8 cellular contexts compared by ENCODE assay signal in the genomic region with DNA sequence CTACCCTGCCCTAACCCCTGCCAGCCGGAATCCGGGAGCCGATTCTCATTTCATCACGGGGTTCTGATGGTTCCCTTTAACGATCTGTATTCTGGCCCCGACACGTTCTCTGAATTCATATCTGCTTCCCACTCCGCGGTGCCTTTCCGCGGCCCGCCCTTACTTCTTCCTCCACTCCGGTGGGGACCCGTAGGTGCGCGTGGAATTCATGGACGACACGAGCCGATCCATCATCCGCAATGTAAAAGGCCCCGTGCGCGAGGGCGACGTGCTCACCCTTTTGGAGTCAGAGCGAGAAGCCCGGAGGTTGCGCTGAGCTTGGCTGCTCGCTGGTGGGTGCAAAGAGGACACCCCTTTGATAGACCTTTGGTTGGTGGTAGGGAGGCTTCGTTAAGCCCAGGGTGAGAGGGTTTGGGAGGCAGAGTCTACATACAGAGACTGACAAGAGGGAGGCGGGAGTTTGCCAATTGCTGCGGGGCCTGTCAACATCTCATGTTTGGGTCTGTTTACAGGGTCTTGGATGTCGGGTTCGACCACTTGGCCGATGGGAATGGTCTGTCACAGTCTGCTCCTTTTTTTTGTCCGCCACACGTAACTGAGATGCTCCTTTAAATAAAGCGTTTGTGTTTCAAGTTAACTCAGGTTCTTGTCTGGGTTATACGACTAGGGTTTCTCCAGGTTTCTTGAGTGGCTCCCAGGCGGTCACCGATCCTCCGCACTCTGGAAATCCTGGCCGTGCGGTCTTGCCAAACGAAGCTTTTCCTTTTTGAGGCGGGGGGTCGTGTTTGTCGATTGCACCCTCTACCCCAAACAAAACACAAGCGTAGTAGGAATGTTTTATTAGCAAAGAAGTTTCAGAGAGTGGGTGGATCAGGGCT. TPM values are rescaled to one million over a fixed set of nuclear protein-coding genes. Genes with fewer than 3 reads are reported as not detected.
A peak's percentile ranks its signal among the peaks of the same experiment; 100 is the strongest.
DNase-seq lines count a peak whose midpoint lies in the region; ATAC-seq and TF ChIP-seq lines count a peak whose summit lies in the region.

No MANE protein-coding gene starts in this region.

- no peaks in the 10 kb centered on the region for H3K9me3 ChIP-seq in lower lobe of right lung

- H3K4me3 Mint-ChIP-seq in type B pancreatic cell, result peak overlapping the region; percentile 99

- peak overlapping the region; percentile 91 for H3K27ac ChIP-seq in lower lobe of right lung

- DNase-seq in Ammon's horn (ENCODE audit: low spot score), result peak; percentile 18
- peak; percentile 9 for DNase-seq in HuH-7.5 (ENCODE audit: low spot score)
- peak in 1 of 2 donors; percentile 20 for DNase-seq in cardiac fibroblast (ENCODE audit: low read depth in 2 of 2)
- DNase-seq in lower lobe of right lung, result no peak
- no peak for DNase-seq in type B pancreatic cell (ENCODE audit: extremely low spot score, unreplicated experiment)

- ATAC-seq in lower lobe of right lung, result peak; percentile 17 to 34
- no peak for ATAC-seq in HG03520 (IDR thresholded peaks at IDR 0.05; ENCODE audit: unreplicated experiment)
- ATAC-seq in HG02623 (IDR thresholded peaks at IDR 0.05; ENCODE audit: unreplicated experiment), result no peak
- no peak for ATAC-seq in GM21576 (IDR thresholded peaks at IDR 0.05; ENCODE audit: unreplicated experiment)

- H3K27me3 Mint-ChIP-seq in type B pancreatic cell, result peaks cover 4% of the 10 kb centered on the region

- H3K27me3 ChIP-seq in lower lobe of right lung (ENCODE audit: low read depth), result no peaks in the 10 kb centered on the region

- intact Hi-C loops in lower lobe of right lung (cut with DNase I), result no loop called here

- H3K27ac Mint-ChIP-seq in type B pancreatic cell, result peak overlapping the region; percentile 99

- no peak for TF ChIP-seq CTCF in cardiac fibroblast (IDR thresholded peaks at IDR 0.05; ENCODE audit: low read depth, low read length)
- TF ChIP-seq CTCF in lower lobe of right lung (IDR thresholded peaks at IDR 0.05), result no peak
- no peak for TF ChIP-seq CTCF in type B pancreatic cell (conservative IDR thresholded peaks at IDR 0.05)

- H3K36me3 Mint-ChIP-seq in type B pancreatic cell, result no peaks in the 10 kb centered on the region

- H3K4me1 Mint-ChIP-seq in type B pancreatic cell (ENCODE audit: unreplicated experiment), result peaks cover 9% of the 10 kb centered on the region

- peaks cover 45% of the 10 kb centered on the region for H3K4me1 ChIP-seq in lower lobe of right lung

- peaks cover 36% of the 10 kb centered on the region for H3K36me3 ChIP-seq in lower lobe of right lung

- peaks cover 3% of the 10 kb centered on the region for H3K9me3 Mint-ChIP-seq in type B pancreatic cell

- peak overlapping the region; percentile 98 to 99 for H3K4me3 ChIP-seq in cardiac fibroblast (replicated peaks in 1 of 2; ENCODE audit: low read depth in 2 of 2, low read length in 2 of 2)
- peak overlapping the region; percentile 97 for H3K4me3 ChIP-seq in lower lobe of right lung

RNA-seq across cellular contexts. Expression of a gene that starts 0.7 kb away (rescaled TPM):
- 1,461 TPM for total RNA-seq in lower lobe of right lung
- 1,715 and 2,131 TPM in 2 replicates for total RNA-seq in type B pancreatic cell (ENCODE audit: low replicate concordance)

RNA-seq across cellular contexts. Expression of a gene that starts 0.8 kb away (rescaled TPM):
- total RNA-seq in lower lobe of right lung, result 41.9 TPM
- total RNA-seq in type B pancreatic cell (ENCODE audit: low replicate concordance), result 46.8 and 52.5 TPM in 2 replicates

RNA-seq across cellular contexts. Expression of a gene that starts 13.8 kb away (rescaled TPM):
- 31.0 TPM for total RNA-seq in lower lobe of right lung
- total RNA-seq in type B pancreatic cell (ENCODE audit: low replicate concordance), result 22.7 and 52.3 TPM in 2 replicates

RNA-seq across cellular contexts. Expression of a gene that starts 21.1 kb away (rescaled TPM):
- total RNA-seq in lower lobe of right lung (49.0 TPM), type B pancreatic cell (ENCODE audit: low replicate concordance) (1.6 and 3.1 TPM in 2 replicates)

RNA-seq across cellular contexts. Expression of a gene that starts 42.0 kb away (rescaled TPM):
- 11.0 TPM for total RNA-seq in lower lobe of right lung
- total RNA-seq in type B pancreatic cell (ENCODE audit: low replicate concordance), result 4.2 and 4.7 TPM in 2 replicates

Comparison
In these comparisons a context has a peak if more than half of its experiments do, and no peak if none do; other contexts are left out.
1. DNase-seq: peak in Ammon's horn (single experiment) and HuH-7.5 (single experiment); none in lower lobe of right lung (single experiment) and type B pancreatic cell (single experiment).
2. ATAC-seq: peak in lower lobe of right lung (2 of 2); none in HG03520 (single experiment), HG02623 (single experiment) and GM21576 (single experiment).